8 cellular contexts compared by ENCODE assay signal in genomic region chr2:200963129-200963917, GRCh38. TPM values are rescaled to one million over a fixed set of nuclear protein-coding genes. Genes with fewer than 3 reads are reported as not detected.
DNase-seq lines count a peak whose midpoint lies in the region; ATAC-seq and TF ChIP-seq lines count a peak whose summit lies in the region.

ORC2 (minus strand) TSS chr2:200963660; CDS start chr2:200958123, 5,537 bp downstream.

- peak; percentile 70 for TF ChIP-seq CTCF in left ventricle myocardium inferior (IDR thresholded peaks at IDR 0.05; ENCODE audit: borderline replicate concordance)
- peak; percentile 77 for TF ChIP-seq CTCF in progenitor cell of endocrine pancreas (IDR thresholded peaks at IDR 0.05; ENCODE audit: unreplicated experiment)

- H3K4me1 ChIP-seq in left ventricle myocardium inferior = peaks cover 80% of the 10 kb centered on the region

- peak; percentile 94 for ATAC-seq in HG02885 (IDR thresholded peaks at IDR 0.05; ENCODE audit: poor library complexity, unreplicated experiment)

- no peaks in the 10 kb centered on the region for H3K27me3 Mint-ChIP-seq in T-helper 1 cell treated with Interleukin-12 subunit alpha and Interleukin-12 subunit beta and Interleukin-4 antibody, amounts not matched to agents 30 μg/mL and 1 μg/mL, for 36 hours (ENCODE audit: low read depth)
- H3K27me3 Mint-ChIP-seq in progenitor cell of endocrine pancreas = no peaks in the 10 kb centered on the region

- peaks cover 2% of the 10 kb centered on the region for H3K36me3 ChIP-seq in left ventricle myocardium inferior

- peak; percentile 44 for TF ChIP-seq POLR2A in GM15510 (IDR thresholded peaks at IDR 0.05; ENCODE audit: borderline replicate concordance, extremely low read depth, insufficient read length)

- DNase-seq in NCI-H1694 (lab: John Stamatoyannopoulos, UW) (peak; percentile 94), amygdala (lab: John Stamatoyannopoulos, UW) (peak; percentile 45 to 94 (median 86)), left ventricle myocardium inferior (peak; percentile 93), progenitor cell of endocrine pancreas (ENCODE audit: low spot score, unreplicated experiment) (peak; percentile 90), ureter (ENCODE audit: low spot score) (peak; percentile 96)

- no peaks in the 10 kb centered on the region for H3K9me3 Mint-ChIP-seq in T-helper 1 cell treated with Interleukin-12 subunit alpha and Interleukin-12 subunit beta and Interleukin-4 antibody, amounts not matched to agents 30 μg/mL and 1 μg/mL, for 36 hours
- no peaks in the 10 kb centered on the region for H3K9me3 Mint-ChIP-seq in progenitor cell of endocrine pancreas (ENCODE audit: low read depth)

- intact Hi-C loops in left ventricle myocardium inferior (cut with micrococcal nuclease) = no loop called here

- peaks cover 19% of the 10 kb centered on the region for H3K36me3 Mint-ChIP-seq in T-helper 1 cell treated with Interleukin-12 subunit alpha and Interleukin-12 subunit beta and Interleukin-4 antibody, amounts not matched to agents 30 μg/mL and 1 μg/mL, for 36 hours (ENCODE audit: low read depth)
- peaks cover 2% of the 10 kb centered on the region for H3K36me3 Mint-ChIP-seq in progenitor cell of endocrine pancreas (ENCODE audit: insufficient read depth)

- peak within 1 kb of the TSS; percentile 94 for H3K27ac Mint-ChIP-seq in T-helper 1 cell treated with Interleukin-12 subunit alpha and Interleukin-12 subunit beta and Interleukin-4 antibody, amounts not matched to agents 30 μg/mL and 1 μg/mL, for 36 hours
- peak within 1 kb of the TSS; percentile 100 for H3K27ac Mint-ChIP-seq in progenitor cell of endocrine pancreas

- no peaks in the 10 kb centered on the region for H3K9me3 ChIP-seq in left ventricle myocardium inferior (replicated peaks)

- H3K4me1 Mint-ChIP-seq in T-helper 1 cell treated with Interleukin-12 subunit alpha and Interleukin-12 subunit beta and Interleukin-4 antibody, amounts not matched to agents 30 μg/mL and 1 μg/mL, for 36 hours (ENCODE audit: low read depth) = peaks cover 52% of the 10 kb centered on the region
- peaks cover 38% of the 10 kb centered on the region for H3K4me1 Mint-ChIP-seq in progenitor cell of endocrine pancreas (ENCODE audit: low read depth)

- H3K4me3 ChIP-seq in left ventricle myocardium inferior = peak within 1 kb of the TSS; percentile 89

- no peaks in the 10 kb centered on the region for H3K27me3 ChIP-seq in left ventricle myocardium inferior (ENCODE audit: low read depth)

- peak within 1 kb of the TSS; percentile 98 for H3K4me3 Mint-ChIP-seq in T-helper 1 cell treated with Interleukin-12 subunit alpha and Interleukin-12 subunit beta and Interleukin-4 antibody, amounts not matched to agents 30 μg/mL and 1 μg/mL, for 36 hours
- peak within 1 kb of the TSS; percentile 89 for H3K4me3 Mint-ChIP-seq in progenitor cell of endocrine pancreas (ENCODE audit: low read depth)

- H3K27ac ChIP-seq in left ventricle myocardium inferior (replicated peaks) = peak within 1 kb of the TSS; percentile 95

RNA-seq across cellular contexts. Expression of gene ORC2, which starts in this region (rescaled TPM):
- total RNA-seq in left ventricle myocardium inferior = 24.5 TPM
- total RNA-seq in progenitor cell of endocrine pancreas = 39.5 and 45.3 TPM in 2 replicates
- total RNA-seq in ureter = 44.9 TPM

Comparison
In these comparisons a context has a peak if more than half of its experiments do, and no peak if none do; other contexts are left out.
1. Peak in every context shown above with its lines: DNase-seq, ATAC-seq, H3K4me3 ChIP-seq and H3K27ac ChIP-seq.